Comparison of ENCODE assay signal across 25 cellular contexts in genomic region chr12:11133816-11134215, GRCh38. TPM values are rescaled to one million over a fixed set of nuclear protein-coding genes. Genes with fewer than 3 reads are reported as not detected.
"Had no signal": no experiment of that assay in that cellular context is flagged by ENCODE, and none has a peak within 500 bp of the region (broad histone marks: within the 10 kb centered on the region; RNA-seq: fewer than 3 reads in every experiment).

No MANE protein-coding gene starts in this region.

- H3K4me3 Mint-ChIP-seq: activated B cell treated with CpG ODN at 0.5 μM for 24 hours; activated CD8-positive, alpha-beta T cell treated with anti-CD3 and anti-CD28 coated beads for 36 hours; activated naive CD4-positive, alpha-beta T cell treated with anti-CD3 and anti-CD28 coated beads for 36 hours; naive B cell; neural progenitor cell had no signal

- FAIRE-seq: urothelium cell line had no signal

- H3K9me3 Mint-ChIP-seq: activated B cell treated with CpG ODN at 0.5 μM for 24 hours; activated naive CD4-positive, alpha-beta T cell treated with anti-CD3 and anti-CD28 coated beads for 36 hours; naive B cell had no signal

- H3K27ac ChIP-seq: esophagus muscularis mucosa, lower lobe of right lung, neural progenitor cell, right lobe of liver, tibial artery had no signal

- H3K36me3 ChIP-seq: esophagus muscularis mucosa, lower lobe of right lung, neural progenitor cell, right lobe of liver, tibial artery had no signal

- H3K4me1 Mint-ChIP-seq: neural progenitor cell had no signal

- H3K27ac Mint-ChIP-seq: activated B cell treated with CpG ODN at 0.5 μM for 24 hours; activated CD8-positive, alpha-beta T cell treated with anti-CD3 and anti-CD28 coated beads for 36 hours; activated naive CD4-positive, alpha-beta T cell treated with anti-CD3 and anti-CD28 coated beads for 36 hours; neural progenitor cell had no signal

- H3K4me3 ChIP-seq: esophagus muscularis mucosa, lower lobe of right lung, neural progenitor cell, right lobe of liver, smooth muscle cell, tibial artery had no signal

- H3K27me3 Mint-ChIP-seq: activated B cell treated with CpG ODN at 0.5 μM for 24 hours; activated CD8-positive, alpha-beta T cell treated with anti-CD3 and anti-CD28 coated beads for 36 hours; brain; naive B cell had no signal

- H3K27me3 ChIP-seq: esophagus muscularis mucosa, neural progenitor cell, right lobe of liver, tibial artery had no signal

- DNase-seq: activated B cell treated with CpG ODN at 0.5 μM for 24 hours; activated CD4-positive, alpha-beta T cell treated with anti-CD3 and anti-CD28 coated beads for 48 hours; activated CD8-positive, alpha-beta T cell treated with anti-CD3 and anti-CD28 coated beads for 36 hours; activated naive CD4-positive, alpha-beta T cell treated with anti-CD3 and anti-CD28 coated beads for 36 hours; activated T-cell treated with anti-CD3 and anti-CD28 coated beads, Interleukin-2, amount 50 U/mL, for 1 hour; cerebellar nuclear complex; cortex of kidney; effector CD4-positive, alpha-beta T cell; hippocampal formation; islet precursor cell; lower lobe of right lung; naive B cell; right lobe of liver; stimulated activated CD4-positive, alpha-beta T cell treated with anti-CD3 and anti-CD28 coated beads, Interleukin-4, amount 100 ng/mL, for 1 hour; SW 1271; tibial artery had no signal

RNA-seq across cellular contexts. Expression of gene TAS2R43, which starts 41.7 kb away (rescaled TPM):
- total RNA-seq: lower lobe of right lung, mononuclear cell had no signal

RNA-seq across cellular contexts. Expression of gene TAS2R42, which starts 52.9 kb away (rescaled TPM):
- total RNA-seq: activated B cell treated with CpG ODN at 0.5 μM for 24 hours; activated CD8-positive, alpha-beta T cell treated with anti-CD3 and anti-CD28 coated beads for 36 hours; activated naive CD4-positive, alpha-beta T cell treated with anti-CD3 and anti-CD28 coated beads for 36 hours; esophagus muscularis mucosa; lower lobe of right lung; mononuclear cell; osteocyte; pulmonary artery endothelial cell; right lobe of liver; smooth muscle cell; T-helper 2 cell treated with Interferon-gamma antibody and Interleukin-4, amounts not matched to agents 100 ng/mL and 5 ng/mL, for 36 hours had no signal
